In the genomic region with DNA sequence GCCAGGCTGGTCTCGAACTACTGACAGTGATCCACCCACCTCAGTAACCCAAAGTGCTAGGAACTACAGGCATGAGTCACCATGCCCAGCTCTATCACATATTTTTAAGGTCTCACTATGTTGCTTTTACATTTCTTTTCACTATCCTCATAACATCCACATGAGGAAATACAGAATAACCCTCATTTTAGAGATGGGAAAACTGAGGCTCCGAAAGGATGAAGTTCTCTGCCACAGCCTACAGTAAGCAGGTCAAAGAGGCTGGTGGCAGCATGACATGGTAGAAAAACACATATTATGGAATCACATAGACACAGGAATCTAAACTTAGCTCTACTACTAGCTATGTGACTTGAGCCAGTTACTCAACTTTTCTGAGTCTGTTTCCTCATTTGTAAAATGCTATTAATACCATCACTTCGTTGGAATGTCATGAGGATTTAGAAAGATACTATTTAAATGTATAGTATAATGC, we compare ENCODE assay signal across 27 cellular contexts. TPM values are rescaled to one million over a fixed set of nuclear protein-coding genes. Genes with fewer than 3 reads are reported as not detected.
A peak's percentile ranks its signal among the peaks of the same experiment; 100 is the strongest.
DNase-seq lines count a peak whose midpoint lies in the region; ATAC-seq and TF ChIP-seq lines count a peak whose summit lies in the region.
"Had no signal": no experiment of that assay in that cellular context is flagged by ENCODE, and none has a peak within 500 bp of the region (broad histone marks: within the 10 kb centered on the region; RNA-seq: fewer than 3 reads in every experiment).

No MANE protein-coding gene starts in this region.

- TF ChIP-seq CTCF in choroid plexus epithelial cell (conservative IDR thresholded peaks at IDR 0.05; ENCODE audit: low read depth, low read length): no peak
- TF ChIP-seq CTCF in osteoblast (IDR thresholded peaks at IDR 0.05; ENCODE audit: extremely low read depth, low read depth, low read length): no peak

- H3K27ac ChIP-seq in osteoblast (ENCODE audit: low read depth, low read length): peak overlapping the region; percentile 29
- H3K27ac ChIP-seq: BLaER1, epithelial cell of prostate, parathyroid adenoma, upper lobe of right lung had no signal

- no peak overlapping the region for H3K4me2 ChIP-seq in osteoblast (ENCODE audit: insufficient read depth, low read length)
- H3K4me2 ChIP-seq: BLaER1 had no signal

- peaks cover 60% of the 10 kb centered on the region for H3K36me3 ChIP-seq in osteoblast (ENCODE audit: insufficient read depth, low read length)
- H3K36me3 ChIP-seq in H7 (replicated peaks; ENCODE audit: control insufficient read depth, insufficient read depth, low read length): peaks cover 14% of the 10 kb centered on the region

- no peaks in the 10 kb centered on the region for H3K27me3 ChIP-seq in osteoblast (ENCODE audit: insufficient read depth, low read length)
- H3K27me3 ChIP-seq in H7 (ENCODE audit: control insufficient read depth, insufficient read depth, low read length): no peaks in the 10 kb centered on the region
- H3K27me3 ChIP-seq: BLaER1, upper lobe of right lung had no signal

- peaks cover 23% of the 10 kb centered on the region for H3K79me2 ChIP-seq in osteoblast (ENCODE audit: insufficient read depth, low read length)

- no peak overlapping the region for H2AFZ ChIP-seq in osteoblast (ENCODE audit: low read length)
- H2AFZ ChIP-seq: parathyroid adenoma had no signal

- DNase-seq in CD1c-positive myeloid dendritic cell (ENCODE audit: extremely low spot score) (peak; percentile 32), NCI-H226 (peak; percentile 14), choroid plexus epithelial cell (ENCODE audit: low read depth) (peak; percentile 48), osteoblast (ENCODE audit: insufficient read length, low spot score, missing footprints) (no peak), H7 (no peak)
- DNase-seq: activated CD4-positive, alpha-beta T cell treated with anti-CD3 and anti-CD28 coated beads for 36 hours; activated gamma-delta T cell treated with Interleukin-2 at 50 U/mL for 16 hours; activated T-cell treated with anti-CD3 and anti-CD28 coated beads, Interleukin-2, amount 50 U/mL, for 24 hours; cerebellar nuclear complex; DMS79 treated with DMSO at 0.1 percent for 48 hours; foreskin melanocyte; GOT3; left cardiac atrium; NCI-H1417; NCI-H2029 treated with DMSO at 0.1 percent for 48 hours; NCI-H2227 treated with DMSO at 0.1 percent for 48 hours; right cardiac atrium; stimulated activated CD4-positive, alpha-beta T cell treated with anti-CD3 and anti-CD28 coated beads, Interleukin-2, amount 100 ng/mL, for 48 hours; T-helper 2 cell; upper lobe of right lung had no signal

- no peaks in the 10 kb centered on the region for H3K9me3 ChIP-seq in osteoblast (ENCODE audit: low read depth, low read length)
- H3K9me3 ChIP-seq: upper lobe of right lung had no signal

- H4K20me1 ChIP-seq in osteoblast (ENCODE audit: insufficient read depth, low read length): peaks cover under 1% of the 10 kb centered on the region
- H4K20me1 ChIP-seq: BLaER1 had no signal

- no peaks in the 10 kb centered on the region for H3K4me1 ChIP-seq in osteoblast (ENCODE audit: insufficient read depth, low read length)
- H3K4me1 ChIP-seq: BLaER1, parathyroid adenoma, upper lobe of right lung had no signal

- ATAC-seq in HG02840 (IDR thresholded peaks at IDR 0.05; ENCODE audit: low FRiP score, unreplicated experiment): no peak
- no peak for ATAC-seq in HG02678 (IDR thresholded peaks at IDR 0.05; ENCODE audit: unreplicated experiment)
- no peak for ATAC-seq in HG03175 (IDR thresholded peaks at IDR 0.05; ENCODE audit: unreplicated experiment)
- ATAC-seq: activated CD4-positive, alpha-beta T cell treated with anti-CD3 and anti-CD28 coated beads for 36 hours; left cardiac atrium; right cardiac atrium; SK-N-SH treated with all-trans-retinoic acid at 6 μM for 48 hours; upper lobe of right lung had no signal

- H3K4me3 ChIP-seq in choroid plexus epithelial cell (ENCODE audit: low read depth, low read length) (no peak overlapping the region), osteoblast (ENCODE audit: insufficient read depth, low read length) (no peak overlapping the region), H7 (ENCODE audit: insufficient read depth, low read depth, low read length) (no peak overlapping the region)
- H3K4me3 ChIP-seq: BLaER1, upper lobe of right lung had no signal

RNA-seq across cellular contexts. Expression of gene APPBP2, which starts 32.2 kb away (rescaled TPM):
- total RNA-seq in osteoblast: 49.2 and 49.9 TPM in 2 replicates
- total RNA-seq in H7 (2014; rRNA removed; shearing (Covaris generic)): 11.7 TPM in 2 replicates

Comparison
In these comparisons a context has a peak if more than half of its experiments do, and no peak if none do; other contexts are left out.
1. DNase-seq: peak in CD1c-positive myeloid dendritic cell (single experiment), NCI-H226 (single experiment) and choroid plexus epithelial cell (single experiment); none in osteoblast (single experiment) and H7 (single experiment).